Comparison of ENCODE assay signal across 19 cellular contexts in the genomic region with DNA sequence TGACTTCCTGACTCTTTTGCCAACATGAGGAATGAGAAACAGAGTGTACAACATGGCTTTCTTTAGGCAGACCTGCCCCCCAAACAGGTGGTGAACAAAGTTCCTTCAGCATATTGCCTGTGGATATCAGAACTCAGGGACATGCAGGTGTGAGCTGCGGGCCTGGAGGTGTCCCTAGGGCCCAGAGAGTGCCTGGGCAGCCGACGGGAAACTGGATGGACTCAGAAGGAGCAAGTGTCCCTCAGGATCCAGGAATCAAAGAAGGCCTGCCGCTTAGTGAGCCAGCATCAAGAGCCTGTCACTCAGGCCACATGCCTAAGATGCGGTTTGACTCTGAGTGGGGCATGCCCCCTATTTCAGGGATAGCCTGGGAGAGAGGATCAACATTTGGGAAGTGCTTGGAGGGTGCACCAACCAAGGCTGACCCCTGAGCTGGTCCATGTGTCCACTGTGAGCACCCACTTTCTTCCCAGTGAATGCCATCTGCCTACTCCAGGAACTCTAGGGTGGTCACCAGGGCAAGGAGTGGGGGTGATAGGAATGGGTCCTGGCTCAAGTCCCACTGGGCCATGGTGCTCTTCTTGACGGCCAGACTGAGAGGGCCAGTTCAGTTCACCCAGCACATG. TPM values are rescaled to one million over a fixed set of nuclear protein-coding genes. Genes with fewer than 3 reads are reported as not detected.
DNase-seq lines count a peak whose midpoint lies in the region; ATAC-seq and TF ChIP-seq lines count a peak whose summit lies in the region.
"Had no signal": no experiment of that assay in that cellular context is flagged by ENCODE, and none has a peak within 500 bp of the region (broad histone marks: within the 10 kb centered on the region; RNA-seq: fewer than 3 reads in every experiment).

No MANE protein-coding gene starts in this region.

- H3K36me3 ChIP-seq in thyroid gland, result no peaks in the 10 kb centered on the region

- H3K4me3 Mint-ChIP-seq in mesothelial cell of epicardium, result no peak overlapping the region
- H3K4me3 Mint-ChIP-seq: CD14-positive monocyte, IgD-negative memory B cell had no signal

- no peaks in the 10 kb centered on the region for H3K36me3 Mint-ChIP-seq in mesothelial cell of epicardium
- H3K36me3 Mint-ChIP-seq: CD14-positive monocyte, IgD-negative memory B cell had no signal

- H3K27ac ChIP-seq in VCaP, result peak overlapping the region; percentile 91
- peak overlapping the region in 2 of 3 donors; percentile 0 to 4 for H3K27ac ChIP-seq in thyroid gland

- H3K27me3 Mint-ChIP-seq in mesothelial cell of epicardium (ENCODE audit: low read depth), result no peaks in the 10 kb centered on the region

- 78 to 91% methylated on average over 1 to 5 of the region's 6 CpGs for WGBS in thyroid gland, 2 donors

- peaks cover 57% of the 10 kb centered on the region for H3K4me1 Mint-ChIP-seq in mesothelial cell of epicardium
- H3K4me1 Mint-ChIP-seq: CD14-positive monocyte, IgD-negative memory B cell had no signal

- ATAC-seq in Right ventricle myocardium superior (ENCODE audit: poor library complexity), result peak; percentile 24
- ATAC-seq in GM19455 (IDR thresholded peaks at IDR 0.05; ENCODE audit: unreplicated experiment), result no peak

- DNase-seq in Right ventricle myocardium superior (no peak), mesothelial cell of epicardium (ENCODE audit: low spot score in 2 of 2, unreplicated experiment in 2 of 2) (no peak), thyroid gland (no peak), HuH-7 (ENCODE audit: low spot score) (no peak), EL (no peak), NAMALWA (ENCODE audit: low spot score) (no peak)
- DNase-seq: COR-L47, DMS153, H7, Kasumi-1, MM.1S, NCI-H1105, NCI-H1694, NCI-H2227 treated with DMSO at 0.1 percent for 48 hours, NCI-H524 treated with DMSO at 0.1 percent for 48 hours had no signal

- peaks cover 16 to 21% of the 10 kb centered on the region in 2 donors for H3K4me1 ChIP-seq in thyroid gland

- TF ChIP-seq POLR2A in thyroid gland (IDR thresholded peaks at IDR 0.05), result no peak

- TF ChIP-seq CTCF in VCaP (conservative IDR thresholded peaks at IDR 0.05), result no peak
- no peak for TF ChIP-seq CTCF in mesothelial cell of epicardium (IDR thresholded peaks at IDR 0.05; ENCODE audit: unreplicated experiment)
- TF ChIP-seq CTCF in thyroid gland (IDR thresholded peaks at IDR 0.05), result no peak

- H3K27me3 ChIP-seq in thyroid gland, result no peaks in the 10 kb centered on the region

- H3K4me3 ChIP-seq in thyroid gland (replicated peaks in 1 of 3), result no peak overlapping the region

- H3K27ac Mint-ChIP-seq in mesothelial cell of epicardium, result peak overlapping the region; percentile 75
- H3K27ac Mint-ChIP-seq: CD14-positive monocyte, IgD-negative memory B cell had no signal

- H3K9me3 ChIP-seq in thyroid gland, result no peaks in the 10 kb centered on the region

- no peaks in the 10 kb centered on the region for H3K9me3 Mint-ChIP-seq in mesothelial cell of epicardium
- H3K9me3 Mint-ChIP-seq: CD14-positive monocyte, IgD-negative memory B cell had no signal

- intact Hi-C loops in Right ventricle myocardium superior (cut with DNase I) (no loop called here), thyroid gland (cut with DNase I) (no loop called here)

RNA-seq across cellular contexts. Expression of a gene that starts 16.1 kb away (rescaled TPM):
- total RNA-seq in Right ventricle myocardium superior (47.1 TPM), mesothelial cell of epicardium (108 to 110 TPM (median 109 TPM) in 3 replicates), thyroid gland (100 to 1,000 TPM in 1 of 4 donors, 10 to 100 TPM in 3; 63.2 to 269 (median 70.6) TPM)
